ENCODE assay signal across 13 cellular contexts in genomic region chr1:158246650-158247049, GRCh38. TPM values are rescaled to one million over a fixed set of nuclear protein-coding genes. Genes with fewer than 3 reads are reported as not detected.
DNase-seq lines count a peak whose midpoint lies in the region; ATAC-seq and TF ChIP-seq lines count a peak whose summit lies in the region.
"Had no signal": no experiment of that assay in that cellular context is flagged by ENCODE, and none has a peak within 500 bp of the region (broad histone marks: within the 10 kb centered on the region; RNA-seq: fewer than 3 reads in every experiment).

No MANE protein-coding gene starts in this region.

- no TSS peak for BruUV-seq in PC-3 (replicated peaks; lab: Mats Ljungman, UMichigan)

- H3F3A ChIP-seq in PC-3 (ENCODE audit: low read length, unreplicated experiment), result no peaks in the 10 kb centered on the region
- H3F3A ChIP-seq in GM23248 (ENCODE audit: insufficient read depth), result no peaks in the 10 kb centered on the region

- no peak overlapping the region for H3K27ac Mint-ChIP-seq in memory B cell
- no peak overlapping the region for H3K27ac Mint-ChIP-seq in osteocyte (ENCODE audit: unreplicated experiment)

- intact Hi-C loops in PC-3 (cut with micrococcal nuclease), result loop anchor here (1.0 kb wide), 2 partner anchors 752 to 826 kb away; no protein-coding TSS in a partner anchor

- H3K79me2 ChIP-seq in PC-3 (ENCODE audit: low read length) (no peaks in the 10 kb centered on the region), GM23248 (ENCODE audit: insufficient read depth) (no peaks in the 10 kb centered on the region)

- H3K36me3 Mint-ChIP-seq in memory B cell, result no peaks in the 10 kb centered on the region
- no peaks in the 10 kb centered on the region for H3K36me3 Mint-ChIP-seq in osteocyte (ENCODE audit: unreplicated experiment)

- H3K9ac ChIP-seq in PC-3 (ENCODE audit: low read length) (no peak overlapping the region), GM23248 (no peak overlapping the region)

- in situ Hi-C loops in GM23248 (cut with MboI), result no loop called here

- POLR2A ChIA-PET in PC-3 (lab: Charles Lee; ENCODE audit: unreplicated experiment), result no interaction called here

- H3K4me3 ChIP-seq in PC-3 (ENCODE audit: low read length), result no peak overlapping the region
- H3K4me3 ChIP-seq in GM23248, result no peak overlapping the region
- H3K4me3 ChIP-seq: esophagus squamous epithelium, suprapubic skin had no signal

- peaks cover 36% of the 10 kb centered on the region for H3K4me1 Mint-ChIP-seq in memory B cell
- no peaks in the 10 kb centered on the region for H3K4me1 Mint-ChIP-seq in osteocyte (ENCODE audit: unreplicated experiment)

- H3K4me1 ChIP-seq in PC-3 (ENCODE audit: insufficient read depth, low read length) (no peaks in the 10 kb centered on the region), GM23248 (ENCODE audit: insufficient read depth) (no peaks in the 10 kb centered on the region)
- H3K4me1 ChIP-seq: esophagus squamous epithelium, suprapubic skin had no signal

- CTCF ChIA-PET in PC-3 (lab: Charles Lee), result interaction anchor here (0.8 kb wide), 1 partner anchor 752 kb away, joined by 3 read pairs; no protein-coding TSS in a partner anchor

- peak; percentile 46 for ATAC-seq in GM21723 (IDR thresholded peaks at IDR 0.05; ENCODE audit: unreplicated experiment)
- ATAC-seq in PC-3, result peak; percentile 40; the same call in 1 of the 2 replicates
- ATAC-seq in memory B cell (ENCODE audit: low read depth), result peak; percentile 47
- ATAC-seq in HG02763 (IDR thresholded peaks at IDR 0.05; ENCODE audit: unreplicated experiment), result no peak
- ATAC-seq: activated CD4-positive, CD25-positive, alpha-beta regulatory T cell treated with anti-CD3 and anti-CD28 coated beads, Interleukin-2, amount 50 U/mL, for 24 hours had no signal

- H2AFZ ChIP-seq in PC-3 (ENCODE audit: low read length) (peak overlapping the region; percentile 55), GM23248 (no peak overlapping the region)

- no peak overlapping the region for H3K4me3 Mint-ChIP-seq in memory B cell
- H3K4me3 Mint-ChIP-seq in osteocyte (ENCODE audit: unreplicated experiment), result no peak overlapping the region
- H3K4me3 Mint-ChIP-seq: central memory CD8-positive, alpha-beta T cell had no signal

- peaks cover 40% of the 10 kb centered on the region for H3K27me3 ChIP-seq in PC-3 (ENCODE audit: low read length)
- H3K27me3 ChIP-seq in GM23248 (replicated peaks; ENCODE audit: insufficient read depth), result no peaks in the 10 kb centered on the region
- H3K27me3 ChIP-seq: suprapubic skin had no signal

- H3K9me3 Mint-ChIP-seq in memory B cell (peaks cover 2% of the 10 kb centered on the region), osteocyte (ENCODE audit: unreplicated experiment) (no peaks in the 10 kb centered on the region)
- H3K9me3 Mint-ChIP-seq: central memory CD8-positive, alpha-beta T cell had no signal

- TF ChIP-seq CTCF in PC-3 (conservative IDR thresholded peaks at IDR 0.05; ENCODE audit: low read depth, low read length) (peak; percentile 47), osteocyte (IDR thresholded peaks at IDR 0.05) (no peak)

- H3K36me3 ChIP-seq in PC-3 (ENCODE audit: low read depth, low read length) (no peaks in the 10 kb centered on the region), GM23248 (ENCODE audit: low read depth) (no peaks in the 10 kb centered on the region)
- H3K36me3 ChIP-seq: esophagus squamous epithelium, suprapubic skin had no signal

- H3K9me3 ChIP-seq in PC-3 (ENCODE audit: low read length) (no peaks in the 10 kb centered on the region), GM23248 (ENCODE audit: low read depth) (no peaks in the 10 kb centered on the region)
- H3K9me3 ChIP-seq: esophagus squamous epithelium, suprapubic skin had no signal

- H3K27me3 Mint-ChIP-seq in memory B cell (no peaks in the 10 kb centered on the region), osteocyte (ENCODE audit: unreplicated experiment) (peaks cover 2% of the 10 kb centered on the region)

- H3K4me2 ChIP-seq in PC-3 (ENCODE audit: low read length), result 0 out of 2 replicates have a peak overlapping the region, but pooled peaks have one; percentile 19
- no peak overlapping the region for H3K4me2 ChIP-seq in GM23248 (ENCODE audit: unreplicated experiment)

- no peaks in the 10 kb centered on the region for H3K9me2 ChIP-seq in PC-3 (replicated peaks; ENCODE audit: low read length)
- H3K9me2 ChIP-seq in GM23248 (ENCODE audit: insufficient read depth), result no peaks in the 10 kb centered on the region

- 38 to 41% methylated on average over 7 of the region's 7 CpGs for WGBS in GM23248 (ENCODE audit: low coverage in 1 of 2, low lambda C conversion rate in 2 of 2, missing lambda C conversion rate in 2 of 2), 2 experiments

- DNase-seq in NCI-H510A treated with DMSO at 0.1 percent for 48 hours (lab: John Stamatoyannopoulos, UW), result peak; percentile 4
- DNase-seq in NCI-H510A (lab: John Stamatoyannopoulos, UW), result no peak
- peak; percentile 44 for DNase-seq in PC-3
- DNase-seq in memory B cell (ENCODE audit: low spot score in 2 of 2), result peak in 1 of 2 donors; percentile 21
- DNase-seq in GM23248, result no peak
- DNase-seq in osteocyte (ENCODE audit: extremely low spot score, unreplicated experiment), result no peak
- DNase-seq: esophagus squamous epithelium had no signal

- H3K27ac ChIP-seq in PC-3 (ENCODE audit: low read length) (no peak overlapping the region), GM23248 (no peak overlapping the region)
- H3K27ac ChIP-seq: esophagus squamous epithelium, suprapubic skin had no signal

- H4K20me1 ChIP-seq in PC-3 (ENCODE audit: low read length) (no peaks in the 10 kb centered on the region), GM23248 (ENCODE audit: insufficient read depth) (no peaks in the 10 kb centered on the region)

RNA-seq across cellular contexts. Expression of gene CD1A, which starts 7.6 kb away (rescaled TPM):
- total RNA-seq in PC-3 (2014; rRNA removed), result not detected in 2 replicates
- total RNA-seq in GM23248 (2014; rRNA removed; shearing (Covaris generic)), result not detected in 2 replicates
- not detected in 2 replicates for polyA plus RNA-seq in GM23248 (2016; fragmentation: Nextera tagmentation; extraction: Ambion mirVana)
- not detected in 2 replicates for total RNA-seq in osteocyte
- total RNA-seq: A673 had no signal

RNA-seq across cellular contexts. Expression of gene CD1C, which starts 43.1 kb away (rescaled TPM):
- not detected in 2 replicates for total RNA-seq in PC-3 (2014; rRNA removed)
- total RNA-seq in GM23248 (2014; rRNA removed; shearing (Covaris generic)), result not detected in 2 replicates
- polyA plus RNA-seq in GM23248 (2016; fragmentation: Nextera tagmentation; extraction: Ambion mirVana), result not detected in 2 replicates
- total RNA-seq in osteocyte, result not detected in 2 replicates
- total RNA-seq: A673 had no signal

Comparison
In these comparisons a context has a peak if more than half of its experiments do, and no peak if none do; other contexts are left out.
1. DNase-seq: peak in NCI-H510A treated with DMSO at 0.1 percent for 48 hours (single experiment) and PC-3 (single experiment); none in NCI-H510A (single experiment), GM23248 (single experiment) and osteocyte (single experiment).